ENCODE assay signal across 23 cellular contexts in the genomic region with DNA sequence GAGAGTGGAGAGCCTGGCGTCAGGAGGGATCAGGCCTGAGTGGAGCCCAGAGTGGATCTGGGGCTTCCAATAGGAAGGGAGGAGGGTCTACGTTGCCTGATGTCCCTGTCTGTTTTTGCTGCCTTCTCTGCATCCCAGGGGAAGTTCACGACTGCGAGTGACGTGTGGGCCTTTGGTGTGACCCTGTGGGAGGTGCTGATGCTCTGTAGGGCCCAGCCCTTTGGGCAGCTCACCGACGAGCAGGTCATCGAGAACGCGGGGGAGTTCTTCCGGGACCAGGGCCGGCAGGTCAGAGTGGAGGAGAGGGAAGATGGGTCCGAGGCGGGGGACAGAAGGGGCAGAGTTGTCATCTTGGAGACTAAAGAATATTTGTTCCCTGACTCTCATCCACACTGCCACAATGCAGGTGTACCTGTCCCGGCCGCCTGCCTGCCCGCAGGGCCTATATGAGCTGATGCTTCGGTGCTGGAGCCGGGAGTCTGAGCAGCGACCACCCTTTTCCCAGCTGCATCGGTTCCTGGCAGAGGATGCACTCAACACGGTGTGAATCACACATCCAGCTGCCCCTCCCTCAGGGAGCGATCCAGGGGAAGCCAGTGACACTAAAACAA. TPM values are rescaled to one million over a fixed set of nuclear protein-coding genes. Genes with fewer than 3 reads are reported as not detected.
"Had no signal": no experiment of that assay in that cellular context is flagged by ENCODE, and none has a peak within 500 bp of the region (broad histone marks: within the 10 kb centered on the region; RNA-seq: fewer than 3 reads in every experiment).

No MANE protein-coding gene starts in this region.

- H3K27me3 Mint-ChIP-seq: naive B cell had no signal

- H3K27ac Mint-ChIP-seq: nephron had no signal

- H3K9me3 ChIP-seq: heart left ventricle, left lung, psoas muscle had no signal

- ATAC-seq: heart left ventricle, left lung, sciatic nerve had no signal

- H3K27ac ChIP-seq: coronary artery, dorsolateral prefrontal cortex, heart left ventricle, left lung, psoas muscle had no signal

- H3K4me1 ChIP-seq: heart left ventricle, left lung, psoas muscle had no signal

- DNase-seq: dorsolateral prefrontal cortex; effector CD8-positive, alpha-beta T cell; foreskin melanocyte; heart left ventricle; hypothalamus; left lung; mesenchymal stem cell; midbrain; naive B cell; retina; stimulated activated CD4-positive, alpha-beta T cell treated with anti-CD3 and anti-CD28 coated beads, Interleukin-2, amount 100 ng/mL, for 24 hours; stimulated activated CD4-positive, alpha-beta T cell treated with anti-CD3 and anti-CD28 coated beads, Interleukin-4, amount 100 ng/mL, for 4 hours; stimulated activated naive CD4-positive, alpha-beta T cell; trophoblast cell had no signal

- H3K4me3 Mint-ChIP-seq: nephron had no signal

- H3K4me3 ChIP-seq: coronary artery, dorsolateral prefrontal cortex, heart left ventricle, left lung, lung, psoas muscle had no signal

- H3K9me3 Mint-ChIP-seq: naive B cell, nephron had no signal

- H3K27me3 ChIP-seq: dorsolateral prefrontal cortex, heart left ventricle, left lung had no signal

RNA-seq across cellular contexts. Expression of a gene that starts 33.1 kb away (rescaled TPM):
- total RNA-seq: chondrocyte, glomerular endothelial cell, heart left ventricle, omental fat pad, psoas muscle, skeletal muscle tissue had no signal
- polyA plus RNA-seq: heart left ventricle had no signal

RNA-seq across cellular contexts. Expression of a gene that starts 41.9 kb away (rescaled TPM):
- total RNA-seq: dorsolateral prefrontal cortex, glomerular endothelial cell, psoas muscle, skeletal muscle tissue had no signal
- polyA plus RNA-seq: psoas muscle had no signal
